Comparison of ENCODE assay signal across 10 cellular contexts in the genomic region with DNA sequence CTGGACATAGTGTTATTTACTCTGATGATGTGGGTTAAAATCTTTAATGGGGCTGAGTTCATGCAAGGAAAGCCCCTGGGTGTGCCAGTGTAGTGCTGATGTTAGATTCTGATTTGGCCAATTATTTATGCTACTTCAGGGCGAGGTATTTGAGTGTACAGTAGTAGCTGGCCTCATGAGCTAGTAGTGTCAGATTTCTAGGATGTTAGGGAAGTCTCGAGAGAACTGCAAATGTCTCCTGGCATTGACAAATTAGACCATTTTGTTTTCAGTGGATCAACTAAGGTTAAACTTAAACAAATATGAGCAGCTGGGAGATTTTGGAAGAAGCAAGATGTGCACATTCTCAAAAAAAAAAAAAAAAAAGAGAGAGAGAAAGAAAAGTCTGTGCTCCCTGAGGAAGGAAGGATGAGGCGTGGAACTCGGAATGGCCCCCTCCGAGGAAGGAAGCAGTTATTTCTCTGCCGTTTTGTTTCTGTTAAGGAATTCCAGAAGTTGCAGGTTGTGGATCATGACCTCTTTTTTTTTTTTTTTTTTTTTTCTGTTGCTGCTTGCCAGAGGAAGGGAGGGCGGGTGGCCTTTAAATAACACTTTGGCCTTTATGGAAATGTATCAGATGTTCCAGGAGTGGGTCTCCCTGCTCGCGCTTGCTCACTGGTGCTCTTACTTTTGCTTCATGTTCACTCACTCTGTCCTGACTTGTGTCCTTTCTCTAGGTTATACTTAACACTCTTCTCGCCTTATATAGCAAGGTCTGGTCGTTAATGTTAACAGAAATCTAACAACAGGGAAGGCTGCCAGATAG.
A peak's percentile ranks its signal among the peaks of the same experiment; 100 is the strongest.
DNase-seq lines count a peak whose midpoint lies in the region; ATAC-seq and TF ChIP-seq lines count a peak whose summit lies in the region.
"Had no signal": no experiment of that assay in that cellular context is flagged by ENCODE, and none has a peak within 500 bp of the region (broad histone marks: within the 10 kb centered on the region; RNA-seq: fewer than 3 reads in every experiment).

No MANE protein-coding gene starts in this region.

- no peak for TF ChIP-seq CTCF in brain (conservative IDR thresholded peaks at IDR 0.05)

- H3K27ac ChIP-seq in GM23248: peak overlapping the region; percentile 43
- no peak overlapping the region for H3K27ac ChIP-seq in iPS-20b (ENCODE audit: low read length)

- H3K9me3 Mint-ChIP-seq in brain: no peaks in the 10 kb centered on the region
- H3K9me3 Mint-ChIP-seq: IgD-negative memory B cell had no signal

- H3F3A ChIP-seq in GM23248 (ENCODE audit: insufficient read depth): peaks cover 36% of the 10 kb centered on the region

- H3K36me3 ChIP-seq in GM23248 (ENCODE audit: low read depth): no peaks in the 10 kb centered on the region
- H3K36me3 ChIP-seq in iPS-20b (ENCODE audit: insufficient read depth, low read depth, low read length): peaks cover 8% of the 10 kb centered on the region

- H3K4me3 Mint-ChIP-seq in brain: peak overlapping the region in 2 of 5 experiments; percentile 66 to 84
- H3K4me3 Mint-ChIP-seq: IgD-negative memory B cell had no signal

- whole genome bisulfite sequencing in GM23248 (ENCODE audit: low coverage in 1 of 2, low lambda C conversion rate in 2 of 2, missing lambda C conversion rate in 2 of 2), 2 experiments: 11 to 17% methylated on average over 11 of the region's 11 CpGs

- H3K4me1 ChIP-seq in GM23248 (ENCODE audit: insufficient read depth) (peaks cover 42% of the 10 kb centered on the region), iPS-20b (ENCODE audit: insufficient read depth, low read length) (peaks cover 3% of the 10 kb centered on the region; the same call in 1 of the 2 replicates)

- H4K20me1 ChIP-seq in GM23248 (ENCODE audit: insufficient read depth): no peaks in the 10 kb centered on the region

- ATAC-seq in HG02884 (IDR thresholded peaks at IDR 0.05; ENCODE audit: unreplicated experiment) (no peak), GM18858 (IDR thresholded peaks at IDR 0.05; ENCODE audit: unreplicated experiment) (no peak)

- peak overlapping the region; percentile 69 for H2AFZ ChIP-seq in GM23248

- H3K27me3 ChIP-seq in GM23248 (replicated peaks; ENCODE audit: insufficient read depth) (no peaks in the 10 kb centered on the region), iPS-20b (ENCODE audit: insufficient read depth, low read length) (no peaks in the 10 kb centered on the region)

- H3K27me3 Mint-ChIP-seq in brain: no peaks in the 10 kb centered on the region
- H3K27me3 Mint-ChIP-seq: IgD-negative memory B cell had no signal

- H3K27ac Mint-ChIP-seq in brain: peak overlapping the region in 3 of 5 experiments; percentile 41 to 90 (median 90)
- H3K27ac Mint-ChIP-seq: IgD-negative memory B cell had no signal

- H3K9me3 ChIP-seq in GM23248 (ENCODE audit: low read depth): no peaks in the 10 kb centered on the region
- H3K9me3 ChIP-seq in iPS-20b (ENCODE audit: insufficient read depth, low read depth, low read length): no peaks in the 10 kb centered on the region

- H3K4me2 ChIP-seq in GM23248 (ENCODE audit: unreplicated experiment): peak overlapping the region; percentile 66

- H3K36me3 Mint-ChIP-seq in brain: peaks cover 33% of the 10 kb centered on the region

- H3K4me1 Mint-ChIP-seq in brain: peaks cover 82% of the 10 kb centered on the region
- H3K4me1 Mint-ChIP-seq: IgD-negative memory B cell had no signal

- H3K4me3 ChIP-seq in GM23248 (peak overlapping the region; percentile 30), iPS-20b (ENCODE audit: low read length) (no peak overlapping the region), skeletal muscle cell (ENCODE audit: low read depth, low read length) (peak overlapping the region; percentile 40)

- peak; percentile 63 for DNase-seq in GM23248
- DNase-seq in skeletal muscle cell (ENCODE audit: low read depth): peak; percentile 64
- no peak for DNase-seq in NCI-H1092 treated with DMSO at 0.1 percent for 48 hours (lab: John Stamatoyannopoulos, UW)
- DNase-seq in SHP77 treated with DMSO at 0.1 percent for 48 hours (lab: John Stamatoyannopoulos, UW): no peak
- DNase-seq: GF-D8 had no signal

- H3K79me2 ChIP-seq in GM23248 (ENCODE audit: insufficient read depth): no peaks in the 10 kb centered on the region

- in situ Hi-C loops in GM23248 (cut with MboI): no loop called here

- no peaks in the 10 kb centered on the region for H3K9me2 ChIP-seq in GM23248 (ENCODE audit: insufficient read depth)

- peak overlapping the region; percentile 48 for H3K9ac ChIP-seq in GM23248
- H3K9ac ChIP-seq in iPS-20b (ENCODE audit: low read depth, low read length): 0 out of 2 replicates have a peak overlapping the region, but pooled peaks have one; percentile 2

Comparison
In these comparisons a context has a peak if more than half of its experiments do, and no peak if none do; other contexts are left out.
1. DNase-seq: peak in GM23248 (single experiment) and skeletal muscle cell (single experiment); none in NCI-H1092 treated with DMSO at 0.1 percent for 48 hours (single experiment) and SHP77 treated with DMSO at 0.1 percent for 48 hours (single experiment).